In the genomic region with DNA sequence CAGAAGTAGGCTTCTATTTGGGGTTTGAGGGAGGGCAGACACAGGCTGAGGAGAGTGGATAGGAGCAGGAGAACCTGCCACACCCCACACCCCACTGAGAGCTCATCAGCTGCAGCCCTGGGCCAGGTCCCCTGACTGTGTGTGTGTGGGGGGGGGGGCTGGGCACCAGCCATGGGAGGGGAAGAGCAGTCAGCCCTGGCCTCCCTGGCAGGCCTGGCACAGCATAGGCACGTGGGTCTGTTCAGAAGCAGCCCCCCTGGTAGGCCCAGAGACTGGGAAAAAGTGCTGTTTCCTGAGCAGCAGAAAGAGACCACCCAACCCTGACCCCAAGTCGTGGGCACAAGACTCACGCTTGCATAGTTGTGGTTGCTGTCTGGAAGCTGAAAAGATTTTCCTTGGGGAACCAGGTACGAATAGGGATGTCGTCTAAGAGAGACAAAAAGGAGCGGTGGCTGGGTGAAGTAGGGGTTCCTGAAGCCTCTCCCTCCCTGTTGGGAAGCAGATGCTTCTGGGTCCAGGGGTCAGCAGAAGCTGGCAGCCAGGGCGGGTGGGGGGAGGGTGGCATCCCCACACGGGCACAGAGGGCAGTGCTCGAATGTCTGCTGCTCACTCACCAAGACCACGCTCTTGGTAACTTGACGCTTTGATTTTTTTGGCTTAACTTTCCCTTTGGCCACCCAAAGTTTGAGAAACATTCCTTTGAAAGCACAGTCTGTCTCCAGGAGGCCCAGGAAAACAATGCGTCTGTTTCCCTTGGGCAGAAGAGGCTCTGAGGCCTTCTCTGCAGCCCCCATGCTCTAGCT, we compare ENCODE assay signal across 11 cellular contexts. TPM values are rescaled to one million over a fixed set of nuclear protein-coding genes. Genes with fewer than 3 reads are reported as not detected.
DNase-seq lines count a peak whose midpoint lies in the region; ATAC-seq and TF ChIP-seq lines count a peak whose summit lies in the region.
"Had no signal": no experiment of that assay in that cellular context is flagged by ENCODE, and none has a peak within 500 bp of the region (broad histone marks: within the 10 kb centered on the region; RNA-seq: fewer than 3 reads in every experiment).

No MANE protein-coding gene starts in this region.

- H4K8ac ChIP-seq in mesenchymal stem cell (ENCODE audit: low read length), result no peak overlapping the region

- H3K9me3 ChIP-seq in right cardiac atrium (ENCODE audit: control insufficient read depth, low read length) (no peaks in the 10 kb centered on the region), mesenchymal stem cell (ENCODE audit: control insufficient read depth, low read length) (no peaks in the 10 kb centered on the region), gastroesophageal sphincter (no peaks in the 10 kb centered on the region)
- H3K9me3 ChIP-seq: adrenal gland had no signal

- H3K27ac Mint-ChIP-seq in brain (peak overlapping the region in 4 of 5 experiments; percentile 78 to 87 (median 78)), type B pancreatic cell (peak overlapping the region; percentile 46)

- H3K14ac ChIP-seq in mesenchymal stem cell (ENCODE audit: low read length in 2 of 2), result no peak overlapping the region

- 80% methylated on average over 12 of the region's 12 CpGs for WGBS in right cardiac atrium
- WGBS in mesenchymal stem cell, result 91% methylated on average over 12 of the region's 12 CpGs
- WGBS in gastroesophageal sphincter (ENCODE audit: low coverage in 1 of 2), 2 donors, result 76 to 98% methylated on average over 5 to 6 of the region's 12 CpGs

- H3K4me1 ChIP-seq in right cardiac atrium (ENCODE audit: control insufficient read depth, insufficient read depth, low read length), result no peaks in the 10 kb centered on the region
- H3K4me1 ChIP-seq in mesenchymal stem cell (ENCODE audit: control insufficient read depth, insufficient read depth, low read depth, low read length), result peaks cover 59% of the 10 kb centered on the region
- peaks cover 0 to 76% (median 24%) of the 10 kb centered on the region in 3 donors for H3K4me1 ChIP-seq in gastroesophageal sphincter

- H2BK120ac ChIP-seq in mesenchymal stem cell (ENCODE audit: low read depth, low read length), result no peak overlapping the region

- no peak overlapping the region for H2BK12ac ChIP-seq in mesenchymal stem cell (ENCODE audit: low read length in 2 of 2)

- H2AK5ac ChIP-seq in mesenchymal stem cell (ENCODE audit: low read length, severe bottlenecking), result no peak overlapping the region

- H3K9me3 Mint-ChIP-seq in brain, result no peaks in the 10 kb centered on the region
- no peaks in the 10 kb centered on the region for H3K9me3 Mint-ChIP-seq in type B pancreatic cell

- no peak overlapping the region for H3K9ac ChIP-seq in mesenchymal stem cell (ENCODE audit: low read length)

- H3K4me3 Mint-ChIP-seq in brain (peak overlapping the region; percentile 63 to 77 (median 70)), type B pancreatic cell (peak overlapping the region; percentile 74)

- no peak overlapping the region for H3K4ac ChIP-seq in mesenchymal stem cell (ENCODE audit: low read depth in 1 of 2, low read length in 2 of 2)

- H3K4me3 ChIP-seq in right cardiac atrium (ENCODE audit: low read length) (no peak overlapping the region), mesenchymal stem cell (ENCODE audit: insufficient read depth in 1 of 2, low read depth in 1 of 2, low read length in 2 of 2) (no peak overlapping the region), gastroesophageal sphincter (no peak overlapping the region)
- H3K4me3 ChIP-seq: adrenal gland had no signal

- no peak overlapping the region for H3K23ac ChIP-seq in mesenchymal stem cell (ENCODE audit: low read length in 2 of 2)

- H3K27me3 Mint-ChIP-seq in brain (no peaks in the 10 kb centered on the region), type B pancreatic cell (no peaks in the 10 kb centered on the region)

- no peak overlapping the region for H2BK15ac ChIP-seq in mesenchymal stem cell (ENCODE audit: low read depth, poor library complexity, severe bottlenecking)

- peak overlapping the region; percentile 31 for H3K4me2 ChIP-seq in mesenchymal stem cell (ENCODE audit: low read length, poor library complexity, severe bottlenecking)

- peaks cover 19% of the 10 kb centered on the region for H3K79me1 ChIP-seq in mesenchymal stem cell (replicated peaks; ENCODE audit: low read length, poor library complexity, severe bottlenecking)

- H3K36me3 ChIP-seq in mesenchymal stem cell (ENCODE audit: control insufficient read depth in 1 of 2, insufficient read depth in 2 of 2, low read depth in 1 of 2, low read length in 2 of 2) (peaks cover 19 to 59% of the 10 kb centered on the region in 2 experiments), gastroesophageal sphincter (peaks cover 0 to 41% of the 10 kb centered on the region in 2 donors)

- TF ChIP-seq CTCF in brain (conservative IDR thresholded peaks at IDR 0.05) (no peak), type B pancreatic cell (conservative IDR thresholded peaks at IDR 0.05) (no peak), gastroesophageal sphincter (IDR thresholded peaks at IDR 0.05) (no peak)

- H3K27me3 ChIP-seq in right cardiac atrium (ENCODE audit: control insufficient read depth, insufficient read depth) (no peaks in the 10 kb centered on the region), mesenchymal stem cell (ENCODE audit: control insufficient read depth in 1 of 2, insufficient read depth in 1 of 2, low read length in 2 of 2) (no peaks in the 10 kb centered on the region), gastroesophageal sphincter (no peaks in the 10 kb centered on the region)
- H3K27me3 ChIP-seq: adrenal gland had no signal

- H3K4me1 Mint-ChIP-seq in brain, result peaks cover 29% of the 10 kb centered on the region
- no peaks in the 10 kb centered on the region for H3K4me1 Mint-ChIP-seq in type B pancreatic cell (ENCODE audit: unreplicated experiment)

- TF ChIP-seq EP300 in gastroesophageal sphincter (IDR thresholded peaks at IDR 0.05), result no peak

- no peak overlapping the region for H3K18ac ChIP-seq in mesenchymal stem cell (ENCODE audit: low read depth in 1 of 2, low read length in 2 of 2)

- intact Hi-C loops in right cardiac atrium (cut with DNase I), result no loop called here
- intact Hi-C loops in Right ventricle myocardium inferior (cut with DNase I), result no loop called here

- peak in 2 of 3 donors; percentile 16 to 41 for DNase-seq in right cardiac atrium
- DNase-seq in Right ventricle myocardium inferior (ENCODE audit: missing footprints), result no peak
- DNase-seq in mesenchymal stem cell, result no peak
- DNase-seq in type B pancreatic cell (ENCODE audit: extremely low spot score, unreplicated experiment), result no peak
- no peak for DNase-seq in COR-L47 (lab: John Stamatoyannopoulos, UW)
- DNase-seq: DND-41, NCI-H748 treated with DMSO at 0.1 percent for 48 hours had no signal

- TF ChIP-seq POLR2A in gastroesophageal sphincter (IDR thresholded peaks at IDR 0.05), result no peak

- H2AFZ ChIP-seq in mesenchymal stem cell (ENCODE audit: low read depth, low read length), result no peak overlapping the region

- H4K91ac ChIP-seq in mesenchymal stem cell (ENCODE audit: low read length), result no peak overlapping the region

- H3K27ac ChIP-seq in right cardiac atrium (ENCODE audit: low read length), result no peak overlapping the region
- H3K27ac ChIP-seq in mesenchymal stem cell (ENCODE audit: low read length, poor library complexity, severe bottlenecking), result peak overlapping the region; percentile 68
- H3K27ac ChIP-seq in gastroesophageal sphincter, result peak overlapping the region in 2 of 4 donors; percentile 62 to 80

- H3K36me3 Mint-ChIP-seq in brain (peaks cover 9% of the 10 kb centered on the region), type B pancreatic cell (no peaks in the 10 kb centered on the region)

- ATAC-seq in right cardiac atrium (no peak), Right ventricle myocardium inferior (no peak), GM21423 (IDR thresholded peaks at IDR 0.05; ENCODE audit: unreplicated experiment) (no peak), gastroesophageal sphincter (no peak)

- peak overlapping the region; percentile 33 for H2BK5ac ChIP-seq in mesenchymal stem cell (ENCODE audit: low read depth, low read length, poor library complexity, severe bottlenecking)

RNA-seq across cellular contexts. Expression of a gene that starts 2.9 kb away (rescaled TPM):
- total RNA-seq in right cardiac atrium (10 to 100 TPM; 12.4 to 21.5 (median 18.6) TPM), Right ventricle myocardium inferior (11.5 TPM), type B pancreatic cell (ENCODE audit: low replicate concordance) (51.2 and 67.8 TPM in 2 replicates), gastroesophageal sphincter (10 to 100 TPM; 38.1 to 63.5 (median 49.1) TPM)
- polyA plus RNA-seq in right cardiac atrium (25.5 TPM), brain (ENCODE audit: insufficient read depth, low read depth, low replicate concordance) (145 TPM)
- polyA plus RNA-seq in mesenchymal stem cell (2013, experiment 1 of 2), result 30.2 TPM
- 30.0 TPM for polyA plus RNA-seq in mesenchymal stem cell (2013, experiment 2 of 2)

RNA-seq across cellular contexts. Expression of a gene that starts 15.1 kb away (rescaled TPM):
- total RNA-seq in right cardiac atrium (not detected), Right ventricle myocardium inferior (not detected), type B pancreatic cell (ENCODE audit: low replicate concordance) (2.1 and 3.5 TPM in 2 replicates), gastroesophageal sphincter (under 1 TPM in 1 of 4 donors, not detected in 3; 0.57 TPM)
- polyA plus RNA-seq in right cardiac atrium (not detected), brain (ENCODE audit: insufficient read depth, low read depth, low replicate concordance) (0.15 TPM)
- 0.01 TPM for polyA plus RNA-seq in mesenchymal stem cell (2013, experiment 1 of 2)
- 0.03 TPM for polyA plus RNA-seq in mesenchymal stem cell (2013, experiment 2 of 2)

RNA-seq across cellular contexts. Expression of a gene that starts 33.1 kb away (rescaled TPM):
- total RNA-seq in right cardiac atrium (1 to 10 TPM; 3.1 to 7.5 (median 4.5) TPM), Right ventricle myocardium inferior (2.2 TPM), type B pancreatic cell (ENCODE audit: low replicate concordance) (6.4 and 14.3 TPM in 2 replicates), gastroesophageal sphincter (1 to 10 TPM; 1.1 to 4.2 (median 3.0) TPM)
- polyA plus RNA-seq in right cardiac atrium (4.3 TPM), brain (ENCODE audit: insufficient read depth, low read depth, low replicate concordance) (7.3 TPM)
- 0.21 TPM for polyA plus RNA-seq in mesenchymal stem cell (2013, experiment 1 of 2)
- polyA plus RNA-seq in mesenchymal stem cell (2013, experiment 2 of 2), result 0.14 TPM

RNA-seq across cellular contexts. Expression of a gene that starts 33.3 kb away (rescaled TPM):
- total RNA-seq in right cardiac atrium, result 10 to 100 TPM in 2 of 4 donors, 1 to 10 TPM in 2; 7.9 to 13.4 (median 11.1) TPM
- 14.6 TPM for polyA plus RNA-seq in right cardiac atrium
- 6.8 TPM for total RNA-seq in Right ventricle myocardium inferior
- polyA plus RNA-seq in brain (ENCODE audit: insufficient read depth, low read depth, low replicate concordance), result 12.0 TPM
- 7.1 TPM for polyA plus RNA-seq in mesenchymal stem cell (2013, experiment 1 of 2)
- polyA plus RNA-seq in mesenchymal stem cell (2013, experiment 2 of 2), result 7.2 TPM
- total RNA-seq in type B pancreatic cell (ENCODE audit: low replicate concordance), result 15.5 and 19.5 TPM in 2 replicates
- total RNA-seq in gastroesophageal sphincter, result 10 to 100 TPM in 2 of 4 donors, 1 to 10 TPM in 2; 3.7 to 29.7 (median 10.9) TPM

Comparison
In these comparisons a context has a peak if more than half of its experiments do, and no peak if none do; other contexts are left out.
1. DNase-seq: peak in right cardiac atrium (2 of 3); none in Right ventricle myocardium inferior (single experiment), mesenchymal stem cell (single experiment), type B pancreatic cell (single experiment) and COR-L47 (single experiment).